ENCODE assay signal across 16 cellular contexts in the genomic region with DNA sequence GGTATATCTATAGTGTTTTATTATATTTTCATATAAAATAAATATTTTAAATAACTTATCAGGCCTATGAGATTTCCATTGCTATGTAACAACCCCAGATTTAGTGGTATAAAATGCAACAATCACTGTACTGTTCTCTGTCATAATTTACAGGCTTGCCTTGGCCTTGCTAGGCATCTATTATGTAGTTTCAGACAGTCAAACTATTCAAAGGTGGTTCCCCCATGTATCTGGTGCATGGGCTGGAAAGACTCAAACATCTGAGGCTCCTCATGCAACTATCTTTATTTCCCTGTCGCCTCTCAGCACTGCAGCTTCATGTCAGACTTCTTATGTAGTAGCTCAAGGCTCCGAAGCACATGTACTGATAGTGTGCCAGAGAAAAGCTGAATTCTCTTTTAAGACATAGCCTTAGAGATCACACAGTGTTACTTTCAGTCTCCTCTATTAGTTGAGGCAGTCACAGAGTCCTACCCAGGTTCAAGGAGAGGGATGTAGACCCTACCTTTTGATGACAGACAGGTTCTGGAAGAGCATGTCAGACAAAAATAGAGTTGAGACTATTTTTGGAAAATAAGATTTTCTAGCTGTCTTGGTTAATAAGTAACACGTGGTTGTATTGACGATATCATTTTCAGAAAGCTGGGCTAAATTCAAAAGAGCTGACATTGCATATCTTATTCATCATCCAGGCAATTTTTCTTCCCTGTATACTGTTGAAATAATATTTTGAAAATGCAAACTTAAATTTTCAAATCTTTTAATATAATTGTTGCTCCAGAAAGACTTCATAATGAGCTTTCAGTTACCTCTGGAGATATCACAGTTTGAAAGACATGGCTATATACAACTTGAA. TPM values are rescaled to one million over a fixed set of nuclear protein-coding genes. Genes with fewer than 3 reads are reported as not detected.
DNase-seq lines count a peak whose midpoint lies in the region; ATAC-seq and TF ChIP-seq lines count a peak whose summit lies in the region.
"Had no signal": no experiment of that assay in that cellular context is flagged by ENCODE, and none has a peak within 500 bp of the region (broad histone marks: within the 10 kb centered on the region; RNA-seq: fewer than 3 reads in every experiment).

No MANE protein-coding gene starts in this region.

- H3K4me2 ChIP-seq in neural progenitor cell: no peak overlapping the region

- H3K4me1 ChIP-seq in neural progenitor cell: no peaks in the 10 kb centered on the region
- H3K4me1 ChIP-seq: left lung, psoas muscle had no signal

- H3K27ac Mint-ChIP-seq in neural progenitor cell (no peak overlapping the region), Calu3 (ENCODE audit: unreplicated experiment) (no peak overlapping the region)
- H3K27ac Mint-ChIP-seq: T-cell had no signal

- no peaks in the 10 kb centered on the region for H3K36me3 Mint-ChIP-seq in neural progenitor cell
- no peaks in the 10 kb centered on the region for H3K36me3 Mint-ChIP-seq in Calu3 (ENCODE audit: insufficient read depth, unreplicated experiment)
- H3K36me3 Mint-ChIP-seq: T-cell had no signal

- H3F3A ChIP-seq in neural progenitor cell (ENCODE audit: low read depth): no peaks in the 10 kb centered on the region

- H3K27me3 Mint-ChIP-seq in neural progenitor cell (ENCODE audit: insufficient read depth, low read depth): peaks cover 4% of the 10 kb centered on the region
- H3K27me3 Mint-ChIP-seq in Calu3 (ENCODE audit: unreplicated experiment): no peaks in the 10 kb centered on the region

- H3K4me1 Mint-ChIP-seq in neural progenitor cell (no peaks in the 10 kb centered on the region), Calu3 (ENCODE audit: low read depth, unreplicated experiment) (no peaks in the 10 kb centered on the region)
- H3K4me1 Mint-ChIP-seq: T-cell had no signal

- CTCF ChIA-PET in Calu3 (lab: Charles Lee): no interaction called here

- no peak overlapping the region for H3K4me3 ChIP-seq in neural progenitor cell
- H3K4me3 ChIP-seq: left lung, psoas muscle had no signal

- DNase-seq in neural progenitor cell (ENCODE audit: low spot score): no peak
- DNase-seq in DMS 273 (lab: John Stamatoyannopoulos, UW; ENCODE audit: unreplicated experiment): no peak
- DNase-seq in omental fat pad (ENCODE audit: low spot score): no peak
- no peak for DNase-seq in Calu3
- DNase-seq: activated CD4-positive, CD25-positive, alpha-beta regulatory T cell; activated naive CD4-positive, alpha-beta T cell; left lung; NCI-H2029; NCI-H748 treated with DMSO at 0.1 percent for 48 hours; psoas muscle; RPMI8226; stimulated activated CD4-positive, alpha-beta T cell treated with anti-CD3 and anti-CD28 coated beads, Interleukin-15, amount 100 ng/mL, for 24 hours; T-cell had no signal

- no peaks in the 10 kb centered on the region for H4K20me1 ChIP-seq in neural progenitor cell (ENCODE audit: low read depth)

- H2AFZ ChIP-seq in neural progenitor cell (replicated peaks): peak overlapping the region; percentile 0

- no peaks in the 10 kb centered on the region for H3K9me3 ChIP-seq in neural progenitor cell (ENCODE audit: low read depth)
- H3K9me3 ChIP-seq: left lung, psoas muscle had no signal

- BruUV-seq in Calu3 (replicated peaks; lab: Mats Ljungman, UMichigan): no TSS peak

- H3K27me3 ChIP-seq in neural progenitor cell: no peaks in the 10 kb centered on the region
- H3K27me3 ChIP-seq: left lung had no signal

- intact Hi-C loops in Calu3 (cut with micrococcal nuclease; ENCODE audit: unreplicated experiment): no loop called here

- H3K79me2 ChIP-seq in neural progenitor cell (ENCODE audit: low read depth): no peaks in the 10 kb centered on the region

- TF ChIP-seq CTCF in neural progenitor cell (IDR thresholded peaks at IDR 0.05): no peak
- no peak for TF ChIP-seq CTCF in omental fat pad (IDR thresholded peaks at IDR 0.05)
- TF ChIP-seq CTCF in Calu3 (IDR thresholded peaks at IDR 0.05; ENCODE audit: unreplicated experiment): no peak

- no peak overlapping the region for H3K27ac ChIP-seq in neural progenitor cell
- H3K27ac ChIP-seq: left lung, psoas muscle had no signal

- no peak overlapping the region for H3K9ac ChIP-seq in neural progenitor cell

- no peak overlapping the region for H3K4me3 Mint-ChIP-seq in neural progenitor cell
- no peak overlapping the region for H3K4me3 Mint-ChIP-seq in Calu3 (ENCODE audit: low read depth, unreplicated experiment)
- H3K4me3 Mint-ChIP-seq: T-cell had no signal

- no peaks in the 10 kb centered on the region for H3K36me3 ChIP-seq in neural progenitor cell
- H3K36me3 ChIP-seq: left lung had no signal

- H3K9me3 Mint-ChIP-seq in neural progenitor cell: no peaks in the 10 kb centered on the region
- H3K9me3 Mint-ChIP-seq in Calu3 (ENCODE audit: low read depth, unreplicated experiment): no peaks in the 10 kb centered on the region
- H3K9me3 Mint-ChIP-seq: T-cell had no signal

- ATAC-seq in GM18907 (IDR thresholded peaks at IDR 0.05; ENCODE audit: unreplicated experiment) (peak; percentile 93), GM21786 (IDR thresholded peaks at IDR 0.05; ENCODE audit: unreplicated experiment) (peak; percentile 87), HG03159 (IDR thresholded peaks at IDR 0.05; ENCODE audit: unreplicated experiment) (peak; percentile 73), omental fat pad (ENCODE audit: low FRiP score) (no peak)
- ATAC-seq: left lung, psoas muscle, T-cell had no signal

RNA-seq across cellular contexts. Expression of a gene that starts 19.4 kb away (rescaled TPM):
- total RNA-seq in neural progenitor cell (ENCODE audit: low replicate concordance): 1.1 and 4.4 TPM in 2 replicates
- total RNA-seq in omental fat pad: not detected
- total RNA-seq in Calu3 (2022): 0.22 TPM in 1 of 2 replicates, not detected in the other

RNA-seq across cellular contexts. Expression of a gene that starts 30.2 kb away (rescaled TPM):
- total RNA-seq in neural progenitor cell (ENCODE audit: low replicate concordance): 11.0 and 15.6 TPM in 2 replicates
- total RNA-seq in omental fat pad: 1 to 10 TPM; 4.6 to 7.9 (median 5.1) TPM
- total RNA-seq in Calu3 (2022): 2.6 and 2.9 TPM in 2 replicates
